In genomic region chr12:28879379-28879778, GRCh38 we compare ENCODE assay signal across 1 cellular context.
TF ChIP-seq lines count a peak whose summit lies in the region.

No MANE protein-coding gene starts in this region.

TF ChIP-seq in GM23338, 12 proteins besides CTCF, POLR2A, EP300 and RAD21 (continued from another document):
- TF ChIP-seq ZNF462 (CRISPR knock-in tag; IDR thresholded peaks at IDR 0.05) (no peak), NANOG (IDR thresholded peaks at IDR 0.05; ENCODE audit: borderline replicate concordance) (no peak), ETS1 (IDR thresholded peaks at IDR 0.05) (no peak), EZH2phosphoT487 (IDR thresholded peaks at IDR 0.05; ENCODE audit: unreplicated experiment) (no peak), ZNF114 (CRISPR knock-in tag; IDR thresholded peaks at IDR 0.05) (no peak), EZH2 (IDR thresholded peaks at IDR 0.05; ENCODE audit: low read depth, unreplicated experiment) (no peak), REST (IDR thresholded peaks at IDR 0.05; ENCODE audit: unreplicated experiment) (no peak), JUNB (IDR thresholded peaks at IDR 0.05; ENCODE audit: unreplicated experiment) (no peak)
